Comparison of ENCODE assay signal across 8 cellular contexts in genomic region chr21:37072239-37072987, GRCh38. TPM values are rescaled to one million over a fixed set of nuclear protein-coding genes. Genes with fewer than 3 reads are reported as not detected.
DNase-seq lines count a peak whose midpoint lies in the region; ATAC-seq, FAIRE-seq and TF ChIP-seq lines count a peak whose summit lies in the region.

No MANE protein-coding gene starts in this region.

- TF ChIP-seq CTCF in Caco-2 (IDR thresholded peaks at IDR 0.05; ENCODE audit: insufficient read depth in 1 of 2, low read depth in 1 of 2, low read length in 1 of 2, severe bottlenecking in 1 of 2, unreplicated experiment in 1 of 2) (no peak), OCI-LY7 (conservative IDR thresholded peaks at IDR 0.05; ENCODE audit: low read length) (no peak), pancreas (IDR thresholded peaks at IDR 0.05) (no peak)

- peaks cover 10% of the 10 kb centered on the region for H4K20me1 ChIP-seq in OCI-LY7 (ENCODE audit: insufficient read depth, low read length)

- 0 to 1% (median 0%) methylated on average over 50 to 54 of the region's 54 CpGs for WGBS in adipose tissue, 3 donors
- WGBS in pancreas, 2 donors: 0% methylated on average over 32 to 54 of the region's 54 CpGs

- no peaks in the 10 kb centered on the region for H3K27me3 ChIP-seq in Caco-2 (replicated peaks; ENCODE audit: control insufficient read depth, insufficient read depth, low read length)
- no peaks in the 10 kb centered on the region for H3K27me3 ChIP-seq in pancreas

- peaks cover 20% of the 10 kb centered on the region for H3K4me1 Mint-ChIP-seq in Caco-2 (ENCODE audit: low read depth, unreplicated experiment)

- H3K36me3 ChIP-seq in Caco-2 (ENCODE audit: control insufficient read depth, insufficient read depth, low read length): no peaks in the 10 kb centered on the region; the same call in 1 of the 2 replicates
- no peaks in the 10 kb centered on the region for H3K36me3 ChIP-seq in OCI-LY7 (ENCODE audit: insufficient read depth, low read length)
- no peaks in the 10 kb centered on the region for H3K36me3 ChIP-seq in pancreas

- H3K27ac ChIP-seq in OCI-LY7 (ENCODE audit: low read depth, low read length, poor library complexity, severe bottlenecking) (peak overlapping the region; percentile 55), adipose tissue (ENCODE audit: low read depth, low read length) (peak overlapping the region; percentile 88), pancreas (peak overlapping the region; percentile 97 to 99 (median 98))

- no peaks in the 10 kb centered on the region for H3K27me3 Mint-ChIP-seq in Caco-2 (ENCODE audit: insufficient read depth, unreplicated experiment)

- BruUV-seq in Caco-2 (replicated peaks; lab: Mats Ljungman, UMichigan): no TSS peak
- no TSS peak for BruUV-seq in OCI-LY7 (replicated peaks; lab: Mats Ljungman, UMichigan)

- H3K4me3 Mint-ChIP-seq in Caco-2 (ENCODE audit: unreplicated experiment): peak overlapping the region; percentile 98

- H3K9me3 Mint-ChIP-seq in Caco-2 (ENCODE audit: unreplicated experiment): no peaks in the 10 kb centered on the region

- peak overlapping the region; percentile 94 for H3K4me2 ChIP-seq in OCI-LY7 (ENCODE audit: low read length)

- FAIRE-seq in pancreas (lab: Jason Lieb, UNC): no peak

- POLR2A ChIA-PET in Caco-2 (lab: Charles Lee): interaction anchor here (0.5 to 1.3 kb wide), 2 partner anchors 62 to 83 kb away, joined by 6 to 13 read pairs; no protein-coding TSS in a partner anchor
- POLR2A ChIA-PET in OCI-LY7 (lab: Charles Lee): interaction anchor here (0.6 to 1.9 kb wide), 2 partner anchors 8 to 11 kb away, joined by 3 to 5 read pairs; no protein-coding TSS in a partner anchor

- peaks cover 43% of the 10 kb centered on the region for H3K79me2 ChIP-seq in OCI-LY7 (ENCODE audit: insufficient read depth, low read depth, low read length)

- ATAC-seq in GM19467 (IDR thresholded peaks at IDR 0.05; ENCODE audit: unreplicated experiment) (peak; percentile 35), HG03521 (IDR thresholded peaks at IDR 0.05; ENCODE audit: unreplicated experiment) (peak; percentile 40), pancreas (peak; percentile 55 to 72 (median 68))

- H3K27ac Mint-ChIP-seq in Caco-2 (ENCODE audit: unreplicated experiment): peak overlapping the region; percentile 88

- H3K4me1 ChIP-seq in Caco-2 (peaks cover 9% of the 10 kb centered on the region; the same call in 1 of the 2 replicates), OCI-LY7 (ENCODE audit: insufficient read depth, low read length, poor library complexity, severe bottlenecking) (peaks cover 30% of the 10 kb centered on the region), pancreas (peaks cover 0 to 8% (median 5%) of the 10 kb centered on the region in 3 donors)

- no peaks in the 10 kb centered on the region for H3K9me2 ChIP-seq in OCI-LY7 (ENCODE audit: insufficient read depth, low read length)

- CTCF ChIA-PET in Caco-2 (lab: Charles Lee): interaction anchor here (0.5 kb wide), 1 partner anchor 45 kb away, joined by 4 read pairs; no protein-coding TSS in a partner anchor
- CTCF ChIA-PET in OCI-LY7 (lab: Charles Lee; ENCODE audit: unreplicated experiment): no interaction called here

- H3K36me3 Mint-ChIP-seq in Caco-2 (ENCODE audit: insufficient read depth, unreplicated experiment): peaks cover 38% of the 10 kb centered on the region

- intact Hi-C loops in Caco-2 (cut with micrococcal nuclease; ENCODE audit: unreplicated experiment) (loop anchor here (1.0 to 5.0 kb wide), 2 partner anchors 12 to 60 kb away; no protein-coding TSS in a partner anchor), OCI-LY7 (cut with micrococcal nuclease; ENCODE audit: unreplicated experiment) (loop anchor here (2.0 to 5.0 kb wide), 4 partner anchors 80 to 294 kb away; partner anchors contain the start of genes DYRK1A, HLCS and VPS26C), cardiac septum (cut with DNase I) (no loop called here), pancreas (cut with DNase I) (no loop called here)

- DNase-seq in Caco-2: peak; percentile 81 to 82
- no peak for DNase-seq in OCI-LY7 (ENCODE audit: low spot score)
- peak; percentile 85 for DNase-seq in cardiac septum (ENCODE audit: low spot score)
- DNase-seq in pancreas: peak in 5 of 6 donors; percentile 21 to 85 (median 82)
- no peak for DNase-seq in central memory CD4-positive, alpha-beta T cell

- H3K4me3 ChIP-seq in Caco-2 (ENCODE audit: low read depth, low read length) (peak overlapping the region; percentile 87), OCI-LY7 (ENCODE audit: low read depth, low read length, poor library complexity, severe bottlenecking) (peak overlapping the region; percentile 80), pancreas (peak overlapping the region; percentile 51 to 90 (median 85))

- H2AFZ ChIP-seq in OCI-LY7 (ENCODE audit: low read length): peak overlapping the region; percentile 87

- no peaks in the 10 kb centered on the region; the same call in 1 of the 2 replicates for H3K9me3 ChIP-seq in Caco-2
- peaks cover 5% of the 10 kb centered on the region; the same call in 1 of the 2 replicates for H3K9me3 ChIP-seq in OCI-LY7 (ENCODE audit: low read length)
- no peaks in the 10 kb centered on the region for H3K9me3 ChIP-seq in pancreas

RNA-seq across cellular contexts. Expression of gene PIGP, which starts 0.5 kb away (rescaled TPM):
- 22.3 and 23.4 TPM in 2 replicates for total RNA-seq in Caco-2 (2022)
- total RNA-seq in OCI-LY7 (2014; rRNA removed; shearing (Covaris generic)): 3.7 and 7.4 TPM in 2 replicates
- total RNA-seq in OCI-LY7 (2022): 35.4 and 38.8 TPM in 2 replicates
- polyA plus RNA-seq in adipose tissue: 10 to 100 TPM; 18.4 to 34.9 (median 31.5) TPM
- total RNA-seq in cardiac septum: 36.3 TPM
- total RNA-seq in pancreas: 10 to 100 TPM; 14.8 to 21.2 (median 17.2) TPM
- polyA plus RNA-seq in pancreas: 10 to 100 TPM; 15.5 to 29.3 TPM

RNA-seq across cellular contexts. Expression of gene TTC3, which starts 0.6 kb away (rescaled TPM):
- total RNA-seq in Caco-2 (2022) (92.8 and 105 TPM in 2 replicates), OCI-LY7 (2022) (86.4 and 90.0 TPM in 2 replicates), cardiac septum (62.1 TPM), pancreas (100 to 1,000 TPM in 1 of 6 donors, 10 to 100 TPM in 5; 54.5 to 103 (median 70.6) TPM)
- total RNA-seq in OCI-LY7 (2014; rRNA removed; shearing (Covaris generic)): 73.5 and 92.1 TPM in 2 replicates
- polyA plus RNA-seq in adipose tissue (10 to 100 TPM; 31.3 to 47.4 (median 41.2) TPM), pancreas (10 to 100 TPM; 24.6 to 45.3 TPM)

Comparison
In these comparisons a context has a peak if more than half of its experiments do, and no peak if none do; other contexts are left out.
1. DNase-seq: peak in Caco-2 (2 of 2), cardiac septum (single experiment) and pancreas (5 of 6); none in OCI-LY7 (single experiment) and central memory CD4-positive, alpha-beta T cell (single experiment).
2. intact Hi-C loops: an anchor here in Caco-2 (1.0 to 5.0 kb wide) and OCI-LY7 (2.0 to 5.0 kb wide); none called in cardiac septum and pancreas.
3. Peak in every context shown above with its lines, with median percentiles within 50 percentile points of each other: H3K4me3 ChIP-seq, ATAC-seq and H3K27ac ChIP-seq.